20 cellular contexts compared by ENCODE assay signal in genomic region chr3:105137911-105138310, GRCh38.
DNase-seq lines count a peak whose midpoint lies in the region; ATAC-seq, FAIRE-seq and TF ChIP-seq lines count a peak whose summit lies in the region.
"Had no signal": no experiment of that assay in that cellular context is flagged by ENCODE, and none has a peak within 500 bp of the region (broad histone marks: within the 10 kb centered on the region; RNA-seq: fewer than 3 reads in every experiment).

No MANE protein-coding gene starts in this region.

- no peak overlapping the region for H3K27ac ChIP-seq in osteoblast (ENCODE audit: low read depth, low read length)
- no peak overlapping the region for H3K27ac ChIP-seq in esophagus squamous epithelium
- no peak overlapping the region for H3K27ac ChIP-seq in pancreas
- H3K27ac ChIP-seq: BLaER1 treated with 17β-estradiol and CSF1 and Interleukin-3, amounts not matched to agents 10 nM and 100 nM had no signal

- H4K20me1 ChIP-seq in osteoblast (ENCODE audit: insufficient read depth, low read length) = no peaks in the 10 kb centered on the region
- H4K20me1 ChIP-seq: BLaER1 treated with 17β-estradiol and CSF1 and Interleukin-3, amounts not matched to agents 10 nM and 100 nM had no signal

- no peak overlapping the region for H3K4me2 ChIP-seq in osteoblast (ENCODE audit: insufficient read depth, low read length)

- 60% methylated on average over 1 of the region's 1 CpG for WGBS in esophagus squamous epithelium, 2 donors
- WGBS in pancreas, 2 donors = 27 to 28% methylated on average over 1 of the region's 1 CpG

- TF ChIP-seq POLR2A in H54 (IDR thresholded peaks at IDR 0.05; ENCODE audit: low read depth, low read length) = no peak
- no peak for TF ChIP-seq POLR2A in esophagus squamous epithelium (IDR thresholded peaks at IDR 0.05)

- H3K4me3 ChIP-seq in osteoblast (ENCODE audit: insufficient read depth, low read length) = no peak overlapping the region
- no peak overlapping the region for H3K4me3 ChIP-seq in esophagus squamous epithelium
- no peak overlapping the region for H3K4me3 ChIP-seq in pancreas
- H3K4me3 ChIP-seq: BLaER1 treated with 17β-estradiol and CSF1 and Interleukin-3, amounts not matched to agents 10 nM and 100 nM; GM12878 had no signal

- TF ChIP-seq CTCF in osteoblast (IDR thresholded peaks at IDR 0.05; ENCODE audit: extremely low read depth, low read depth, low read length) (no peak), esophagus squamous epithelium (IDR thresholded peaks at IDR 0.05) (no peak), pancreas (IDR thresholded peaks at IDR 0.05) (no peak)

- H2AFZ ChIP-seq in osteoblast (ENCODE audit: low read length) = peak overlapping the region; percentile 23

- intact Hi-C loops in esophagus squamous epithelium (cut with DNase I) (no loop called here), pancreas (cut with DNase I) (no loop called here)

- H3K36me3 ChIP-seq in osteoblast (ENCODE audit: insufficient read depth, low read length) (no peaks in the 10 kb centered on the region), esophagus squamous epithelium (no peaks in the 10 kb centered on the region), pancreas (no peaks in the 10 kb centered on the region)
- H3K36me3 ChIP-seq: BLaER1 treated with 17β-estradiol and CSF1 and Interleukin-3, amounts not matched to agents 10 nM and 100 nM had no signal

- H3K9me3 ChIP-seq in osteoblast (ENCODE audit: low read depth, low read length) (no peaks in the 10 kb centered on the region), esophagus squamous epithelium (no peaks in the 10 kb centered on the region), pancreas (no peaks in the 10 kb centered on the region)

- DNase-seq in H54 (ENCODE audit: insufficient read length, low spot score) (no peak), foreskin melanocyte (peak; percentile 77), osteoblast (ENCODE audit: insufficient read length, low spot score, missing footprints) (no peak), MV-4-11 (lab: John Stamatoyannopoulos, UW) (no peak), esophagus squamous epithelium (lab: John Stamatoyannopoulos, UW) (no peak), pancreas (no peak)
- no peak for DNase-seq in stimulated activated CD4-positive, alpha-beta T cell treated with anti-CD3 and anti-CD28 coated beads, Interleukin-4, amount 100 ng/mL, for 4 hours
- DNase-seq: CD8-positive, alpha-beta memory T cell; DMS79 treated with DMSO at 0.1 percent for 48 hours; GDM1; KBM-7; NCI-H1436; NCI-H2029 treated with DMSO at 0.1 percent for 48 hours; NCI-H748 treated with DMSO at 0.1 percent for 48 hours; OCI-M1; RPMI8226; SIG-M5 had no signal

- H3K4me1 ChIP-seq in osteoblast (ENCODE audit: insufficient read depth, low read length) (no peaks in the 10 kb centered on the region), esophagus squamous epithelium (no peaks in the 10 kb centered on the region), pancreas (peaks cover 0 to 11% (median 0%) of the 10 kb centered on the region in 3 donors)

- H3K27me3 ChIP-seq in osteoblast (ENCODE audit: insufficient read depth, low read length) (no peaks in the 10 kb centered on the region), esophagus squamous epithelium (no peaks in the 10 kb centered on the region), pancreas (no peaks in the 10 kb centered on the region)
- H3K27me3 ChIP-seq: BLaER1 treated with 17β-estradiol and CSF1 and Interleukin-3, amounts not matched to agents 10 nM and 100 nM had no signal

- FAIRE-seq in H54 (lab: Jason Lieb, UNC) = peak; percentile 33
- FAIRE-seq in pancreas (lab: Jason Lieb, UNC) = no peak
- FAIRE-seq: GM12878, H1 had no signal

- no peak for ATAC-seq in pancreas
- ATAC-seq: GM12878 had no signal

- H3K79me2 ChIP-seq in osteoblast (ENCODE audit: insufficient read depth, low read length) = no peaks in the 10 kb centered on the region
